Comparison of ENCODE assay signal across 7 cellular contexts in the genomic region with DNA sequence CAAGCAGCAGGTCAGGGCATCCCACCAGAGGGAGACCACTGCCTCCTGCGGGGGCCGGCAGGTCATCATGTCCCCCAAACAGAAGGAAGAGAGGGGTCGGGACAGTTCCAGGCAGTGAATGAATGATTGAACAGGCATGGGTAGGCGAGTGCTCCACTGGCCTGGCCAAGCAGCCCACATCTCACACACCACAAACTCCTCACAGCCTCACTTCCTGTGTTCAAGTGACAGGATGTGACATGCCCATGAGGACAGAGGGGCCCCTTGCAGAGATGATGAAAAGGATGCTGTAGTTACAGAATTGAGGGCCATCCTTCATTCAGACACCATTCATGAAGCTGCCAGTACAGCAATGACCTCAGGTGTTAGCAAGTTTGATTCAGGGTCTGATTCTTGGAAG. TPM values are rescaled to one million over a fixed set of nuclear protein-coding genes. Genes with fewer than 3 reads are reported as not detected.
DNase-seq lines count a peak whose midpoint lies in the region; ATAC-seq and FAIRE-seq lines count a peak whose summit lies in the region.

No MANE protein-coding gene starts in this region.

- H3K27me3 Mint-ChIP-seq in activated CD8-positive, alpha-beta T cell treated with anti-CD3 and anti-CD28 coated beads, Interleukin-2, amount 10 ng/mL, durations not matched to agents 7 days and 5 days (ENCODE audit: low read depth), result peaks cover 2% of the 10 kb centered on the region

- no peaks in the 10 kb centered on the region for H3K9me3 Mint-ChIP-seq in activated CD8-positive, alpha-beta T cell treated with anti-CD3 and anti-CD28 coated beads, Interleukin-2, amount 10 ng/mL, durations not matched to agents 7 days and 5 days (ENCODE audit: insufficient read depth)

- POLR2A ChIA-PET in activated CD8-positive, alpha-beta T cell treated with anti-CD3 and anti-CD28 coated beads, Interleukin-2, amount 10 ng/mL, durations not matched to agents 7 days and 5 days (lab: Charles Lee), result interaction anchor here (0.7 to 1.9 kb wide), 5 partner anchors 9 to 106 kb away, joined by 3 to 8 read pairs (median 5); no protein-coding TSS in a partner anchor

- ATAC-seq in HG03135 (IDR thresholded peaks at IDR 0.05; ENCODE audit: unreplicated experiment) (peak; percentile 57), HG03025 (IDR thresholded peaks at IDR 0.05; ENCODE audit: low FRiP score, unreplicated experiment) (no peak)
- peak; percentile 76 for ATAC-seq in activated CD8-positive, alpha-beta T cell treated with anti-CD3 and anti-CD28 coated beads, Interleukin-2, amount 10 ng/mL, durations not matched to agents 7 days and 5 days

- peak; percentile 92 for FAIRE-seq in GM19239 (lab: Jason Lieb, UNC)

- peaks cover 78% of the 10 kb centered on the region for H3K4me1 Mint-ChIP-seq in activated CD8-positive, alpha-beta T cell treated with anti-CD3 and anti-CD28 coated beads, Interleukin-2, amount 10 ng/mL, durations not matched to agents 7 days and 5 days (ENCODE audit: low read depth)

- H3K4me3 Mint-ChIP-seq in activated CD8-positive, alpha-beta T cell treated with anti-CD3 and anti-CD28 coated beads, Interleukin-2, amount 10 ng/mL, durations not matched to agents 7 days and 5 days, result peak overlapping the region; percentile 73

- peak overlapping the region; percentile 99 for H3K27ac Mint-ChIP-seq in activated CD8-positive, alpha-beta T cell treated with anti-CD3 and anti-CD28 coated beads, Interleukin-2, amount 10 ng/mL, durations not matched to agents 7 days and 5 days

- H3K36me3 Mint-ChIP-seq in activated CD8-positive, alpha-beta T cell treated with anti-CD3 and anti-CD28 coated beads, Interleukin-2, amount 10 ng/mL, durations not matched to agents 7 days and 5 days (ENCODE audit: low read depth), result peaks cover 27% of the 10 kb centered on the region

- CTCF ChIA-PET in activated CD8-positive, alpha-beta T cell treated with anti-CD3 and anti-CD28 coated beads, Interleukin-2, amount 10 ng/mL, durations not matched to agents 7 days and 5 days (lab: Charles Lee), result interaction anchor here (1.0 kb wide), 2 partner anchors 22 to 74 kb away, joined by 3 to 4 read pairs; no protein-coding TSS in a partner anchor

- DNase-seq in GM19239 (ENCODE audit: insufficient read length, low spot score) (peak; percentile 70), COLO829 (ENCODE audit: low spot score) (no peak), medulla oblongata (ENCODE audit: extremely low spot score) (no peak)
- peak; percentile 89 for DNase-seq in activated CD8-positive, alpha-beta T cell treated with anti-CD3 and anti-CD28 coated beads, Interleukin-2, amount 10 ng/mL, durations not matched to agents 7 days and 5 days
- DNase-seq in stimulated activated CD8-positive, alpha-beta memory T cell treated with anti-CD3 and anti-CD28 coated beads, Interleukin-12 subunit alpha, Interleukin-12 subunit beta, amount 100 ng/mL, for 1 hour (ENCODE audit: low read depth), result peak; percentile 21

RNA-seq across cellular contexts. Expression of gene IQSEC1, which starts 3.7 kb away (rescaled TPM):
- total RNA-seq in activated CD8-positive, alpha-beta T cell treated with anti-CD3 and anti-CD28 coated beads, Interleukin-2, amount 10 ng/mL, durations not matched to agents 7 days and 5 days, result 10 to 100 TPM; 47.8 to 53.8 TPM

Comparison
In these comparisons a context has a peak if more than half of its experiments do, and no peak if none do; other contexts are left out.
1. DNase-seq: peak in GM19239 (single experiment), activated CD8-positive, alpha-beta T cell treated with anti-CD3 and anti-CD28 coated beads, Interleukin-2, amount 10 ng/mL, durations not matched to agents 7 days and 5 days (single experiment) and stimulated activated CD8-positive, alpha-beta memory T cell treated with anti-CD3 and anti-CD28 coated beads, Interleukin-12 subunit alpha, Interleukin-12 subunit beta, amount 100 ng/mL, for 1 hour (single experiment); none in COLO829 (single experiment) and medulla oblongata (single experiment).